12 cellular contexts compared by ENCODE assay signal in the genomic region with DNA sequence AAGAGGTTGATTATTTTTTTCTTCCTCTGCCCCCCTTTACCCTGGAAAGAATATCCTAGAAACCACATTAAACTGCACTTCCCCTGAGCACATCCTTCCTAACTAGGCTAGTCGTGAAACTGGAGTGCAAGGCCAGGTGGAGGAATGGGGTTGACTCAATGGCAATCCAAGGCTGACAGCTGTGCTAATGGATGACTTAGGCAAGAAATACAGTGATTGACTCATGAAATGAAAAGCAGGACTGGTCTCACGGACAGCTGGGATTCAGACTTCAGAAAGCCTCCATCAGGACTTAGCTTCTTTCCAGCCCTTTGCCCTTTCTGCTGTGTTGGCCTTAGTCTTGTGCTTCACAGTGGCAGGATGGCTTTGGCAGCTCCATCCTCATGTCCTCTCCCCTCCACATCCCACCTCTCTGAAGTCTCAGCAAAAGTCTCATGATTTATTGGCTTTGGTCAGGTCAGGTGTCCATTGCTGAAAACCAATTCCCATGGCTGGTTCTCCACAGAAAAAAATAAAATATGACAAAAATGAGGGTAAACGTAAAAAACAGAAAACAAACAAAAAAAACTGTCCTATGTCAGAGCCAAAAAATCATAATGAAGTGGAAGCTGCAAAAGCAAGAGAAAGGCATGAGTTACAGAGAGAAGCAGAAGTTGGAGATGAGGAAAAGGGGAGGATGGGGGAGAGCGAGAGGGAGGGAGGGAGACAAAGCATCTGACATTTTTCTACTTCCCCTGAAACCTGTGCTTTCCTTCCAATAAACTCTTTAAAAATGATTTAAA. TPM values are rescaled to one million over a fixed set of nuclear protein-coding genes. Genes with fewer than 3 reads are reported as not detected.
A peak's percentile ranks its signal among the peaks of the same experiment; 100 is the strongest.
DNase-seq lines count a peak whose midpoint lies in the region; ATAC-seq and TF ChIP-seq lines count a peak whose summit lies in the region.
"Had no signal": no experiment of that assay in that cellular context is flagged by ENCODE, and none has a peak within 500 bp of the region (broad histone marks: within the 10 kb centered on the region; RNA-seq: fewer than 3 reads in every experiment).

No MANE protein-coding gene starts in this region.

- H3K4me3 ChIP-seq in HCT116 (replicated peaks in 1 of 2; ENCODE audit: low read depth in 1 of 2, low read length in 2 of 2) (no peak overlapping the region), suprapubic skin (no peak overlapping the region), mesendoderm (ENCODE audit: low read length) (no peak overlapping the region)
- H3K4me3 ChIP-seq: hepatocyte had no signal

- H3K36me3 ChIP-seq in HCT116 (ENCODE audit: control insufficient read depth in 1 of 2, insufficient read depth in 2 of 2, low read length in 2 of 2) = no peaks in the 10 kb centered on the region
- no peaks in the 10 kb centered on the region for H3K36me3 ChIP-seq in suprapubic skin
- no peaks in the 10 kb centered on the region for H3K36me3 ChIP-seq in mesendoderm (ENCODE audit: control insufficient read depth, insufficient read depth, low read length)

- ATAC-seq in HCT116 (no peak), foreskin keratinocyte (peak; percentile 4), left colon (no peak)

- no peak overlapping the region for H3K23ac ChIP-seq in mesendoderm (ENCODE audit: low read length)

- peaks cover 37 to 88% of the 10 kb centered on the region in 2 experiments for H3K4me1 ChIP-seq in HCT116 (ENCODE audit: control insufficient read depth in 1 of 2, insufficient read depth in 2 of 2, low read length in 2 of 2)
- H3K4me1 ChIP-seq in foreskin keratinocyte = peaks cover 44% of the 10 kb centered on the region
- H3K4me1 ChIP-seq in suprapubic skin = peaks cover 42% of the 10 kb centered on the region
- H3K4me1 ChIP-seq in mesendoderm (ENCODE audit: control insufficient read depth, low read depth, low read length) = no peaks in the 10 kb centered on the region

- no peaks in the 10 kb centered on the region for H3K79me1 ChIP-seq in mesendoderm (ENCODE audit: low read length)

- no peaks in the 10 kb centered on the region for H3K9me3 ChIP-seq in HCT116 (ENCODE audit: control insufficient read depth in 1 of 2, insufficient read depth in 1 of 2, low read depth in 1 of 2, low read length in 2 of 2)
- no peaks in the 10 kb centered on the region for H3K9me3 ChIP-seq in suprapubic skin

- CTCF ChIA-PET in HCT116 (lab: Charles Lee) = no interaction called here

- H3K27me3 ChIP-seq in HCT116 (ENCODE audit: insufficient read depth, low read length) = no peaks in the 10 kb centered on the region
- no peaks in the 10 kb centered on the region for H3K27me3 ChIP-seq in foreskin keratinocyte
- no peaks in the 10 kb centered on the region for H3K27me3 ChIP-seq in suprapubic skin
- no peaks in the 10 kb centered on the region for H3K27me3 ChIP-seq in mesendoderm (ENCODE audit: insufficient read depth, low read length, poor library complexity)
- H3K27me3 ChIP-seq: hepatocyte had no signal

- intact Hi-C loops in HCT116 (cut with micrococcal nuclease) = loop anchor here (5.0 kb wide), 1 partner anchor 65 kb away; no protein-coding TSS in a partner anchor
- intact Hi-C loops in left colon (cut with DNase I, micrococcal nuclease) = no loop called here

- TF ChIP-seq POLR2A in HCT116 (IDR thresholded peaks at IDR 0.05; ENCODE audit: borderline replicate concordance, extremely low read depth, insufficient read depth, insufficient read length) (no peak), suprapubic skin (IDR thresholded peaks at IDR 0.05) (no peak), erythroblast (IDR thresholded peaks at IDR 0.05; ENCODE audit: low read length) (no peak)

- H3K18ac ChIP-seq in mesendoderm (ENCODE audit: low read length) = no peak overlapping the region

- H3K4me2 ChIP-seq in HCT116 (ENCODE audit: low read length) (peak overlapping the region; percentile 75), mesendoderm (ENCODE audit: low read length) (no peak overlapping the region)
- H3K4me2 ChIP-seq: hepatocyte had no signal

- H3K27ac ChIP-seq in HCT116 (ENCODE audit: low read depth, low read length) (peak overlapping the region; percentile 62; the same call in 1 of the 2 replicates), foreskin keratinocyte (peak overlapping the region; percentile 98), suprapubic skin (peak overlapping the region; percentile 73), mesendoderm (ENCODE audit: low read depth, low read length) (no peak overlapping the region)
- H3K27ac ChIP-seq: hepatocyte had no signal

- no TSS peak for BruUV-seq in HCT116 (replicated peaks; lab: Mats Ljungman, UMichigan)

- no peak overlapping the region for H2BK15ac ChIP-seq in mesendoderm (replicated peaks; ENCODE audit: low read depth)

- TF ChIP-seq CTCF in HCT116 (IDR thresholded peaks at IDR 0.05 in 2 of 3, conservative IDR thresholded peaks at IDR 0.05 in 1 of 3; ENCODE audit: borderline replicate concordance in 1 of 3, insufficient read depth in 1 of 3, low read depth in 2 of 3, low read length in 2 of 3) = no peak
- TF ChIP-seq CTCF in foreskin keratinocyte (conservative IDR thresholded peaks at IDR 0.05) = no peak
- TF ChIP-seq CTCF in suprapubic skin (IDR thresholded peaks at IDR 0.05) = no peak

- 53% methylated on average over 4 of the region's 4 CpGs for WGBS in suprapubic skin
- no CpG with 5 or more reads among the region's 4 CpGs for WGBS in mesendoderm (ENCODE audit: extremely low coverage, insufficient coverage, low lambda C conversion rate)

- H3K9me2 ChIP-seq in HCT116 (ENCODE audit: insufficient read depth) = no peaks in the 10 kb centered on the region

- no peak overlapping the region for H4K5ac ChIP-seq in mesendoderm (ENCODE audit: low read length)

- H2AK5ac ChIP-seq in mesendoderm (ENCODE audit: low read length) = no peak overlapping the region

- H3K79me2 ChIP-seq in HCT116 (ENCODE audit: insufficient read depth, low read length) (no peaks in the 10 kb centered on the region), mesendoderm (ENCODE audit: control insufficient read depth, insufficient read depth, low read length) (no peaks in the 10 kb centered on the region)
- H3K79me2 ChIP-seq: hepatocyte had no signal

- no peak overlapping the region for H2BK120ac ChIP-seq in mesendoderm (ENCODE audit: low read depth, low read length)

- no peak for DNase-seq in HCT116 (ENCODE audit: low read depth, low spot score)
- DNase-seq in NOMO-1 treated with DMSO at 0.1 percent for 48 hours (lab: John Stamatoyannopoulos, UW; ENCODE audit: unreplicated experiment) = peak; percentile 82
- peak; percentile 46 to 78 for DNase-seq in foreskin keratinocyte
- DNase-seq in suprapubic skin (ENCODE audit: low spot score in 2 of 2) = no peak
- no peak for DNase-seq in mesendoderm
- DNase-seq in NCI-H526 treated with DMSO at 0.1 percent for 48 hours (lab: John Stamatoyannopoulos, UW) = no peak
- DNase-seq in erythroblast (lab: John Stamatoyannopoulos, UW) = no peak
- DNase-seq in left colon = no peak
- DNase-seq: activated T-cell treated with anti-CD3 and anti-CD28 coated beads, Interleukin-2, amount 50 U/mL, for 1 hour; NCI-H146; right cardiac atrium had no signal

- no peak for TF ChIP-seq EP300 in suprapubic skin (IDR thresholded peaks at IDR 0.05)

- H4K8ac ChIP-seq in mesendoderm (ENCODE audit: low read depth, low read length) = no peak overlapping the region

- H4K20me1 ChIP-seq in HCT116 (ENCODE audit: insufficient read depth) = no peaks in the 10 kb centered on the region

- H3K9ac ChIP-seq in HCT116 (ENCODE audit: low read length) = peak overlapping the region; percentile 60
- H3K9ac ChIP-seq in mesendoderm (ENCODE audit: low read length) = no peak overlapping the region

- POLR2A ChIA-PET in HCT116 (lab: Charles Lee) = no interaction called here

- RAD21 ChIA-PET in HCT116 (lab: Charles Lee; ENCODE audit: low non-redundant PET in 1 of 2, low total read pairs in 2 of 2, uncharacterized antibody in 2 of 2, unreplicated experiment in 2 of 2) = no interaction called here

- H3K4ac ChIP-seq in mesendoderm (ENCODE audit: low read depth, low read length) = no peak overlapping the region

- H3K56ac ChIP-seq in mesendoderm (ENCODE audit: low read length) = no peak overlapping the region

- H2BK5ac ChIP-seq in mesendoderm (ENCODE audit: low read length) = no peak overlapping the region

- TF ChIP-seq RAD21 in HCT116 (IDR thresholded peaks at IDR 0.05; ENCODE audit: low read depth) = no peak

- no peak overlapping the region for H2AFZ ChIP-seq in HCT116 (ENCODE audit: low read depth, low read length, poor library complexity, severe bottlenecking)
- H2AFZ ChIP-seq: hepatocyte had no signal

TF ChIP-seq in HCT116, 20 proteins besides CTCF, POLR2A, EP300 and RAD21 (continues in another document):
- TF ChIP-seq SP1 (IDR thresholded peaks at IDR 0.05; ENCODE audit: low read depth) = no peak
- no peak for TF ChIP-seq YY1 (IDR thresholded peaks at IDR 0.05; ENCODE audit: extremely low read depth, insufficient replicate concordance, low read depth, low read length)
- no peak for TF ChIP-seq SRF (IDR thresholded peaks at IDR 0.05; ENCODE audit: low read depth)
- TF ChIP-seq CBX3 (IDR thresholded peaks at IDR 0.05; ENCODE audit: low read depth) = no peak
- no peak for TF ChIP-seq JUND (IDR thresholded peaks at IDR 0.05)
- no peak for TF ChIP-seq EGR1 (IDR thresholded peaks at IDR 0.05; ENCODE audit: low read depth)
- no peak for TF ChIP-seq POLR2AphosphoS5 (IDR thresholded peaks at IDR 0.05; ENCODE audit: low read depth, low read length)
- TF ChIP-seq, protein P1, sequence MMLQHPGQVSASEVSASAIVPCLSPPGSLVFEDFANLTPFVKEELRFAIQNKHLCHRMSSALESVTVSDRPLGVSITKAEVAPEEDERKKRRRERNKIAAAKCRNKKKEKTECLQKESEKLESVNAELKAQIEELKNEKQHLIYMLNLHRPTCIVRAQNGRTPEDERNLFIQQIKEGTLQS (IDR thresholded peaks at IDR 0.05) = no peak
- TF ChIP-seq, protein P2, sequence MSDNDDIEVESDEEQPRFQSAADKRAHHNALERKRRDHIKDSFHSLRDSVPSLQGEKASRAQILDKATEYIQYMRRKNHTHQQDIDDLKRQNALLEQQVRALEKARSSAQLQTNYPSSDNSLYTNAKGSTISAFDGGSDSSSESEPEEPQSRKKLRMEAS (IDR thresholded peaks at IDR 0.05) = no peak
- TF ChIP-seq SIN3A (IDR thresholded peaks at IDR 0.05; ENCODE audit: low read depth) = no peak
- TF ChIP-seq ELF1 (IDR thresholded peaks at IDR 0.05; ENCODE audit: borderline replicate concordance, low read depth) = no peak
- no peak for TF ChIP-seq CEBPB (IDR thresholded peaks at IDR 0.05; ENCODE audit: low read depth)
- no peak for TF ChIP-seq EZH2phosphoT487 (IDR thresholded peaks at IDR 0.05; ENCODE audit: borderline replicate concordance)

RNA-seq across cellular contexts. Expression of a gene that starts 33.9 kb away (rescaled TPM):
- total RNA-seq in HCT116 (2021; ENCODE audit: unreplicated experiment) = 21.8 TPM
- 30.1 and 30.6 TPM in 2 replicates for polyA plus RNA-seq in HCT116 (2012)
- 16.4 and 19.2 TPM in 2 replicates for total RNA-seq in foreskin keratinocyte
- polyA plus RNA-seq in foreskin keratinocyte = 14.1 and 14.9 TPM in 2 replicates
- 10 to 100 TPM in 2 of 4 donors, 1 to 10 TPM in 2; 6.9 to 14.9 (median 9.3) TPM for total RNA-seq in suprapubic skin
- polyA plus RNA-seq in mesendoderm (2013, experiment 1 of 2) = 3.3 TPM
- polyA plus RNA-seq in mesendoderm (2013, experiment 2 of 2) = 2.9 TPM
- total RNA-seq in left colon = 10 to 100 TPM; 12.7 to 20.6 TPM

Comparison
In these comparisons a context has a peak if more than half of its experiments do, and no peak if none do; other contexts are left out.
1. DNase-seq: peak in NOMO-1 treated with DMSO at 0.1 percent for 48 hours (single experiment) and foreskin keratinocyte (2 of 2); none in HCT116 (single experiment), suprapubic skin (0 of 2), mesendoderm (single experiment), NCI-H526 treated with DMSO at 0.1 percent for 48 hours (single experiment), erythroblast (0 of 2) and left colon (0 of 2).